In genomic region chr11:109697140-109697843, GRCh38 we compare ENCODE assay signal across 8 cellular contexts.
DNase-seq lines count a peak whose midpoint lies in the region; ATAC-seq and TF ChIP-seq lines count a peak whose summit lies in the region.

No MANE protein-coding gene starts in this region.

- H3K9me3 Mint-ChIP-seq in natural killer cell treated with Interleukin-12 subunit alpha and Interleukin-12 subunit beta and Interleukin-15 and Interleukin-18, amount 100 ng/mL, for 72 hours: peaks cover 16% of the 10 kb centered on the region

- intact Hi-C loops in lower leg skin (cut with DNase I; ENCODE audit: low total_unique reads): no loop called here

- ATAC-seq in GM21360 (IDR thresholded peaks at IDR 0.05; ENCODE audit: unreplicated experiment) (peak; percentile 96), HG03565 (IDR thresholded peaks at IDR 0.05; ENCODE audit: unreplicated experiment) (peak; percentile 98)
- ATAC-seq in natural killer cell treated with Interleukin-12 subunit alpha and Interleukin-12 subunit beta and Interleukin-15 and Interleukin-18, amount 100 ng/mL, for 72 hours: peak; percentile 62 to 64

- no peaks in the 10 kb centered on the region for H3K27me3 Mint-ChIP-seq in natural killer cell treated with Interleukin-12 subunit alpha and Interleukin-12 subunit beta and Interleukin-15 and Interleukin-18, amount 100 ng/mL, for 72 hours

- no peaks in the 10 kb centered on the region for H3K36me3 Mint-ChIP-seq in natural killer cell treated with Interleukin-12 subunit alpha and Interleukin-12 subunit beta and Interleukin-15 and Interleukin-18, amount 100 ng/mL, for 72 hours

- no peak for TF ChIP-seq POLR2A in lower leg skin (IDR thresholded peaks at IDR 0.05)

- no peak overlapping the region for H3K4me3 Mint-ChIP-seq in natural killer cell treated with Interleukin-12 subunit alpha and Interleukin-12 subunit beta and Interleukin-15 and Interleukin-18, amount 100 ng/mL, for 72 hours

- WGBS in lower leg skin, 2 donors: 52 to 62% methylated on average over 4 of the region's 4 CpGs

- no peaks in the 10 kb centered on the region for H3K4me1 Mint-ChIP-seq in natural killer cell treated with Interleukin-12 subunit alpha and Interleukin-12 subunit beta and Interleukin-15 and Interleukin-18, amount 100 ng/mL, for 72 hours (ENCODE audit: low read depth in 2 of 2)

- DNase-seq in EL: peak; percentile 64
- DNase-seq in NOMO-1 treated with DMSO at 0.1 percent for 48 hours (lab: John Stamatoyannopoulos, UW; ENCODE audit: unreplicated experiment): peak; percentile 28
- DNase-seq in ecto neural progenitor cell (ENCODE audit: low spot score): peak; percentile 55
- DNase-seq in natural killer cell treated with Interleukin-12 subunit alpha and Interleukin-12 subunit beta and Interleukin-15 and Interleukin-18, amount 100 ng/mL, for 72 hours (ENCODE audit: low spot score): no peak
- DNase-seq in lower leg skin (ENCODE audit: low spot score in 2 of 2): no peak
- no peak for DNase-seq in stimulated activated CD4-positive, alpha-beta T cell treated with anti-CD3 and anti-CD28 coated beads, Interleukin-15, amount 100 ng/mL, for 24 hours

- no peak overlapping the region for H3K4me3 ChIP-seq in lower leg skin (ENCODE audit: low read depth, poor library complexity, severe bottlenecking)

- no peak overlapping the region for H3K27ac Mint-ChIP-seq in natural killer cell treated with Interleukin-12 subunit alpha and Interleukin-12 subunit beta and Interleukin-15 and Interleukin-18, amount 100 ng/mL, for 72 hours

- TF ChIP-seq CTCF in lower leg skin (IDR thresholded peaks at IDR 0.05): no peak

Comparison
In these comparisons a context has a peak if more than half of its experiments do, and no peak if none do; other contexts are left out.
1. DNase-seq: peak in EL (single experiment), NOMO-1 treated with DMSO at 0.1 percent for 48 hours (single experiment) and ecto neural progenitor cell (single experiment); none in natural killer cell treated with Interleukin-12 subunit alpha and Interleukin-12 subunit beta and Interleukin-15 and Interleukin-18, amount 100 ng/mL, for 72 hours (single experiment), lower leg skin (0 of 2) and stimulated activated CD4-positive, alpha-beta T cell treated with anti-CD3 and anti-CD28 coated beads, Interleukin-15, amount 100 ng/mL, for 24 hours (single experiment).
2. Peak in every context shown above with its lines, with median percentiles within 50 percentile points of each other: ATAC-seq.